ENCODE assay signal across 9 cellular contexts in genomic region chr3:172289583-172289982, GRCh38.
DNase-seq lines count a peak whose midpoint lies in the region; ATAC-seq and TF ChIP-seq lines count a peak whose summit lies in the region.
"Had no signal": no experiment of that assay in that cellular context is flagged by ENCODE, and none has a peak within 500 bp of the region (broad histone marks: within the 10 kb centered on the region; RNA-seq: fewer than 3 reads in every experiment).

No MANE protein-coding gene starts in this region.

- no peak overlapping the region for H3K27ac Mint-ChIP-seq in activated CD8-positive, alpha-beta T cell treated with anti-CD3 and anti-CD28 coated beads for 36 hours
- no peak overlapping the region for H3K27ac Mint-ChIP-seq in activated CD8-positive, alpha-beta T cell treated with anti-CD3 and anti-CD28 coated beads, Interleukin-2, amount 10 ng/mL, durations not matched to agents 7 days and 5 days

- peak; percentile 87 for ATAC-seq in GM19043 (IDR thresholded peaks at IDR 0.05; ENCODE audit: low read depth, unreplicated experiment)
- peak; percentile 56 for ATAC-seq in HG03196 (IDR thresholded peaks at IDR 0.05; ENCODE audit: unreplicated experiment)
- ATAC-seq in psoas muscle = peak in 1 of 4 donors; percentile 32
- ATAC-seq in activated CD8-positive, alpha-beta T cell treated with anti-CD3 and anti-CD28 coated beads for 36 hours = no peak
- no peak for ATAC-seq in activated CD8-positive, alpha-beta T cell treated with anti-CD3 and anti-CD28 coated beads, Interleukin-2, amount 10 ng/mL, durations not matched to agents 7 days and 5 days

- peaks cover 0 to 7% (median 0%) of the 10 kb centered on the region in 3 donors for H3K4me1 ChIP-seq in esophagus squamous epithelium
- peaks cover 64% of the 10 kb centered on the region for H3K4me1 ChIP-seq in psoas muscle

- H3K4me3 ChIP-seq in esophagus squamous epithelium = no peak overlapping the region
- no peak overlapping the region for H3K4me3 ChIP-seq in psoas muscle

- TF ChIP-seq CTCF in esophagus squamous epithelium (IDR thresholded peaks at IDR 0.05) (peak in 5 of 6 experiments; percentile 11 to 52 (median 26)), psoas muscle (IDR thresholded peaks at IDR 0.05) (peak; percentile 43)
- TF ChIP-seq CTCF in activated CD8-positive, alpha-beta T cell treated with anti-CD3 and anti-CD28 coated beads for 36 hours (IDR thresholded peaks at IDR 0.05) = no peak

- no peaks in the 10 kb centered on the region for H3K27me3 Mint-ChIP-seq in activated CD8-positive, alpha-beta T cell treated with anti-CD3 and anti-CD28 coated beads for 36 hours
- no peaks in the 10 kb centered on the region for H3K27me3 Mint-ChIP-seq in activated CD8-positive, alpha-beta T cell treated with anti-CD3 and anti-CD28 coated beads, Interleukin-2, amount 10 ng/mL, durations not matched to agents 7 days and 5 days (ENCODE audit: low read depth)

- intact Hi-C loops in esophagus squamous epithelium (cut with DNase I) = no loop called here
- intact Hi-C loops in psoas muscle (cut with DNase I) = no loop called here
- intact Hi-C loops in activated CD8-positive, alpha-beta T cell treated with anti-CD3 and anti-CD28 coated beads for 36 hours (cut with micrococcal nuclease) = no loop called here

- TF ChIP-seq POLR2A in esophagus squamous epithelium (IDR thresholded peaks at IDR 0.05) = no peak

- H3K9me3 ChIP-seq in esophagus squamous epithelium (no peaks in the 10 kb centered on the region), psoas muscle (no peaks in the 10 kb centered on the region)

- H3K27ac ChIP-seq in esophagus squamous epithelium (peak overlapping the region in 1 of 4 donors; percentile 30), psoas muscle (no peak overlapping the region)

- no peaks in the 10 kb centered on the region for H3K9me3 Mint-ChIP-seq in activated CD8-positive, alpha-beta T cell treated with anti-CD3 and anti-CD28 coated beads for 36 hours
- no peaks in the 10 kb centered on the region for H3K9me3 Mint-ChIP-seq in activated CD8-positive, alpha-beta T cell treated with anti-CD3 and anti-CD28 coated beads, Interleukin-2, amount 10 ng/mL, durations not matched to agents 7 days and 5 days (ENCODE audit: insufficient read depth)

- DNase-seq in esophagus squamous epithelium (lab: John Stamatoyannopoulos, UW) = no peak
- no peak for DNase-seq in psoas muscle
- DNase-seq in activated CD8-positive, alpha-beta T cell treated with anti-CD3 and anti-CD28 coated beads for 36 hours = no peak
- DNase-seq in NCI-H1048 (lab: John Stamatoyannopoulos, UW) = no peak
- DNase-seq in activated CD8-positive, alpha-beta T cell treated with anti-CD3 and anti-CD28 coated beads, Interleukin-2, amount 10 ng/mL, durations not matched to agents 7 days and 5 days = no peak
- no peak for DNase-seq in NCI-H748 treated with DMSO at 0.1 percent for 48 hours (lab: John Stamatoyannopoulos, UW)

- H3K27me3 ChIP-seq in esophagus squamous epithelium = no peaks in the 10 kb centered on the region
- no peaks in the 10 kb centered on the region for H3K27me3 ChIP-seq in psoas muscle (ENCODE audit: insufficient read depth in 3 of 3, low read length in 2 of 3)

- CTCF ChIA-PET in activated CD8-positive, alpha-beta T cell treated with anti-CD3 and anti-CD28 coated beads for 36 hours (lab: Charles Lee) = no interaction called here
- CTCF ChIA-PET in activated CD8-positive, alpha-beta T cell treated with anti-CD3 and anti-CD28 coated beads, Interleukin-2, amount 10 ng/mL, durations not matched to agents 7 days and 5 days (lab: Charles Lee) = no interaction called here

- H3K4me1 Mint-ChIP-seq in activated CD8-positive, alpha-beta T cell treated with anti-CD3 and anti-CD28 coated beads for 36 hours (ENCODE audit: low read depth) = peaks cover 9% of the 10 kb centered on the region
- H3K4me1 Mint-ChIP-seq in activated CD8-positive, alpha-beta T cell treated with anti-CD3 and anti-CD28 coated beads, Interleukin-2, amount 10 ng/mL, durations not matched to agents 7 days and 5 days (ENCODE audit: low read depth) = peaks cover 19% of the 10 kb centered on the region

- 59 to 91% methylated on average over 1 to 6 of the region's 6 CpGs for WGBS in esophagus squamous epithelium, 2 donors
- 70 to 76% (median 76%) methylated on average over 6 of the region's 6 CpGs for whole genome bisulfite sequencing in psoas muscle, 3 donors

- H3K36me3 Mint-ChIP-seq in activated CD8-positive, alpha-beta T cell treated with anti-CD3 and anti-CD28 coated beads for 36 hours (ENCODE audit: low read depth) = peaks cover 4% of the 10 kb centered on the region
- no peaks in the 10 kb centered on the region for H3K36me3 Mint-ChIP-seq in activated CD8-positive, alpha-beta T cell treated with anti-CD3 and anti-CD28 coated beads, Interleukin-2, amount 10 ng/mL, durations not matched to agents 7 days and 5 days (ENCODE audit: low read depth)

- H3K36me3 ChIP-seq in esophagus squamous epithelium (peaks cover 0 to 36% (median 0%) of the 10 kb centered on the region in 3 donors), psoas muscle (ENCODE audit: insufficient read depth in 1 of 2, low read depth in 1 of 2) (peaks cover 0 to 17% of the 10 kb centered on the region in 2 donors)

- no peak overlapping the region for H3K4me3 Mint-ChIP-seq in activated CD8-positive, alpha-beta T cell treated with anti-CD3 and anti-CD28 coated beads for 36 hours
- H3K4me3 Mint-ChIP-seq in activated CD8-positive, alpha-beta T cell treated with anti-CD3 and anti-CD28 coated beads, Interleukin-2, amount 10 ng/mL, durations not matched to agents 7 days and 5 days = no peak overlapping the region
- H3K4me3 Mint-ChIP-seq: brain had no signal

- POLR2A ChIA-PET in activated CD8-positive, alpha-beta T cell treated with anti-CD3 and anti-CD28 coated beads for 36 hours (lab: Charles Lee) = no interaction called here
- POLR2A ChIA-PET in activated CD8-positive, alpha-beta T cell treated with anti-CD3 and anti-CD28 coated beads, Interleukin-2, amount 10 ng/mL, durations not matched to agents 7 days and 5 days (lab: Charles Lee) = no interaction called here

Comparison
In these comparisons a context has a peak if more than half of its experiments do, and no peak if none do; other contexts are left out.
1. ATAC-seq: peak in GM19043 (single experiment) and HG03196 (single experiment); none in activated CD8-positive, alpha-beta T cell treated with anti-CD3 and anti-CD28 coated beads for 36 hours (single experiment) and activated CD8-positive, alpha-beta T cell treated with anti-CD3 and anti-CD28 coated beads, Interleukin-2, amount 10 ng/mL, durations not matched to agents 7 days and 5 days (single experiment).